Comparison of ENCODE assay signal across 14 cellular contexts in genomic region chr3:32453346-32453745, GRCh38. TPM values are rescaled to one million over a fixed set of nuclear protein-coding genes. Genes with fewer than 3 reads are reported as not detected.
DNase-seq lines count a peak whose midpoint lies in the region; ATAC-seq and TF ChIP-seq lines count a peak whose summit lies in the region.
"Had no signal": no experiment of that assay in that cellular context is flagged by ENCODE, and none has a peak within 500 bp of the region (broad histone marks: within the 10 kb centered on the region; RNA-seq: fewer than 3 reads in every experiment).

No MANE protein-coding gene starts in this region.

- H3K4me2 ChIP-seq in GM23338, result no peak overlapping the region

- no peak for ATAC-seq in GM23338

- H3K9me3 Mint-ChIP-seq in activated T-cell treated with anti-CD3 and anti-CD28 coated beads, Interleukin-2, amount 50 U/mL, for 24 hours, result peaks cover 2% of the 10 kb centered on the region
- no peaks in the 10 kb centered on the region for H3K9me3 Mint-ChIP-seq in endothelial cell (ENCODE audit: unreplicated experiment)
- no peaks in the 10 kb centered on the region for H3K9me3 Mint-ChIP-seq in GM23338

- H3K4me3 Mint-ChIP-seq in activated T-cell treated with anti-CD3 and anti-CD28 coated beads, Interleukin-2, amount 50 U/mL, for 24 hours, result no peak overlapping the region
- H3K4me3 Mint-ChIP-seq in endothelial cell (ENCODE audit: unreplicated experiment), result no peak overlapping the region
- no peak overlapping the region for H3K4me3 Mint-ChIP-seq in GM23338

- no peaks in the 10 kb centered on the region for H3K27me3 ChIP-seq in SJSA1 (replicated peaks)
- H3K27me3 ChIP-seq in GM23338 (ENCODE audit: insufficient read depth), result no peaks in the 10 kb centered on the region
- H3K27me3 ChIP-seq: upper lobe of left lung had no signal

- H3K9me3 ChIP-seq in SJSA1 (replicated peaks), result no peaks in the 10 kb centered on the region
- H3K9me3 ChIP-seq: upper lobe of left lung had no signal

- H3K4me1 ChIP-seq in SJSA1 (replicated peaks) (peaks cover 4% of the 10 kb centered on the region; the same call in 1 of the 2 replicates), GM23338 (ENCODE audit: insufficient read depth) (peaks cover 3% of the 10 kb centered on the region; the same call in 1 of the 2 replicates)

- no peaks in the 10 kb centered on the region for H3K79me2 ChIP-seq in GM23338 (replicated peaks; ENCODE audit: insufficient read depth)

- no peak for DNase-seq in activated T-cell treated with anti-CD3 and anti-CD28 coated beads, Interleukin-2, amount 50 U/mL, for 24 hours
- no peak for DNase-seq in activated T-cell treated with anti-CD3 and anti-CD28 coated beads, Interleukin-2, amount 50 U/mL, for 48 hours
- DNase-seq in SJSA1 (ENCODE audit: low read depth in 1 of 2, low spot score in 2 of 2) (peak; percentile 16 to 23), endothelial cell (ENCODE audit: low spot score) (no peak), skeletal muscle cell (ENCODE audit: low read depth) (peak; percentile 62), NCI-H1417 treated with DMSO at 0.1 percent for 48 hours (lab: John Stamatoyannopoulos, UW) (no peak), GM23338 (ENCODE audit: low spot score) (no peak)
- no peak for DNase-seq in stimulated activated naive CD4-positive, alpha-beta T cell treated with Interleukin-2 at 50 U/mL for 16 hours (lab: John Stamatoyannopoulos, UW)
- DNase-seq: DND-41, erythroblast, NCI-H2227 treated with DMSO at 0.1 percent for 48 hours, posterior cingulate gyrus, SW 1271 had no signal

- H3K27ac Mint-ChIP-seq in activated T-cell treated with anti-CD3 and anti-CD28 coated beads, Interleukin-2, amount 50 U/mL, for 24 hours, result peak overlapping the region; percentile 31
- peak overlapping the region; percentile 72 for H3K27ac Mint-ChIP-seq in endothelial cell (ENCODE audit: unreplicated experiment)
- no peak overlapping the region for H3K27ac Mint-ChIP-seq in GM23338

- no peaks in the 10 kb centered on the region for H3K9me2 ChIP-seq in GM23338 (ENCODE audit: insufficient read depth)

- H3K4me1 Mint-ChIP-seq in activated T-cell treated with anti-CD3 and anti-CD28 coated beads, Interleukin-2, amount 50 U/mL, for 24 hours (ENCODE audit: low read depth), result peaks cover 55% of the 10 kb centered on the region
- H3K4me1 Mint-ChIP-seq in endothelial cell (ENCODE audit: unreplicated experiment) (peaks cover 39% of the 10 kb centered on the region), GM23338 (peaks cover 33% of the 10 kb centered on the region)

- H2AFZ ChIP-seq in GM23338, result no peak overlapping the region

- H4K20me1 ChIP-seq in GM23338 (replicated peaks; ENCODE audit: insufficient read depth), result no peaks in the 10 kb centered on the region

- no peaks in the 10 kb centered on the region for H3K27me3 Mint-ChIP-seq in activated T-cell treated with anti-CD3 and anti-CD28 coated beads, Interleukin-2, amount 50 U/mL, for 24 hours
- peaks cover 8% of the 10 kb centered on the region for H3K27me3 Mint-ChIP-seq in endothelial cell (ENCODE audit: unreplicated experiment)
- peaks cover 3% of the 10 kb centered on the region for H3K27me3 Mint-ChIP-seq in GM23338 (ENCODE audit: insufficient read depth, low read depth, poor library complexity)

- H3K4me3 ChIP-seq in SJSA1, result no peak overlapping the region
- H3K4me3 ChIP-seq in skeletal muscle cell (ENCODE audit: low read depth, low read length), result no peak overlapping the region
- no peak overlapping the region for H3K4me3 ChIP-seq in GM23338
- H3K4me3 ChIP-seq: upper lobe of left lung had no signal

- no peak overlapping the region for H3K27ac ChIP-seq in SJSA1
- H3K27ac ChIP-seq in GM23338 (ENCODE audit: low read depth), result no peak overlapping the region
- H3K27ac ChIP-seq: upper lobe of left lung had no signal

- H3F3A ChIP-seq in GM23338 (replicated peaks; ENCODE audit: low read depth), result 0 out of 2 replicates have a peak, but pooled peaks cover 3% of the 10 kb centered on the region

- H3K36me3 Mint-ChIP-seq in activated T-cell treated with anti-CD3 and anti-CD28 coated beads, Interleukin-2, amount 50 U/mL, for 24 hours (ENCODE audit: low read depth), result peaks cover 83% of the 10 kb centered on the region
- peaks cover 32% of the 10 kb centered on the region for H3K36me3 Mint-ChIP-seq in endothelial cell (ENCODE audit: low read depth, unreplicated experiment)
- peaks cover 3% of the 10 kb centered on the region; the same call in 1 of the 3 replicates for H3K36me3 Mint-ChIP-seq in GM23338 (ENCODE audit: low read depth)

- H3K36me3 ChIP-seq in SJSA1, result no peaks in the 10 kb centered on the region
- H3K36me3 ChIP-seq in GM23338 (ENCODE audit: insufficient read depth), result peaks cover 6% of the 10 kb centered on the region; the same call in 1 of the 2 replicates

- TF ChIP-seq CTCF in endothelial cell (IDR thresholded peaks at IDR 0.05; ENCODE audit: unreplicated experiment) (no peak), GM23338 (conservative IDR thresholded peaks at IDR 0.05; ENCODE audit: low read depth in 2 of 2) (no peak)

TF ChIP-seq in GM23338, 12 proteins besides CTCF, POLR2A, EP300 and RAD21 (continues in another document):
- TF ChIP-seq POLR2AphosphoS5 (IDR thresholded peaks at IDR 0.05; ENCODE audit: low read depth), result no peak
- TF ChIP-seq ETS1 (IDR thresholded peaks at IDR 0.05), result no peak
- TF ChIP-seq JUNB (IDR thresholded peaks at IDR 0.05; ENCODE audit: unreplicated experiment), result no peak
- TF ChIP-seq NANOG (IDR thresholded peaks at IDR 0.05; ENCODE audit: borderline replicate concordance), result no peak
- no peak for TF ChIP-seq ZNF331 (CRISPR knock-in tag; IDR thresholded peaks at IDR 0.05; ENCODE audit: low read depth)
- no peak for TF ChIP-seq ZNF114 (CRISPR knock-in tag; IDR thresholded peaks at IDR 0.05)

RNA-seq across cellular contexts. Expression of gene CMTM6, which starts 49.3 kb away (rescaled TPM):
- 159 and 204 TPM in 2 replicates for total RNA-seq in SJSA1 (2014; rRNA removed; shearing (Covaris generic))
- 59.9 TPM for total RNA-seq in endothelial cell (ENCODE audit: unreplicated experiment)
- 78.0 and 123 TPM in 2 replicates for total RNA-seq in GM23338 (2014; rRNA removed; shearing (Covaris generic))
- 34.9 and 42.3 TPM in 2 replicates for polyA plus RNA-seq in GM23338 (2016; fragmentation: Nextera tagmentation; extraction: Ambion mirVana)

Comparison
In these comparisons a context has a peak if more than half of its experiments do, and no peak if none do; other contexts are left out.
1. DNase-seq: peak in SJSA1 (2 of 2) and skeletal muscle cell (single experiment); none in activated T-cell treated with anti-CD3 and anti-CD28 coated beads, Interleukin-2, amount 50 U/mL, for 24 hours (single experiment), activated T-cell treated with anti-CD3 and anti-CD28 coated beads, Interleukin-2, amount 50 U/mL, for 48 hours (0 of 2), endothelial cell (single experiment), stimulated activated naive CD4-positive, alpha-beta T cell treated with Interleukin-2 at 50 U/mL for 16 hours (single experiment), NCI-H1417 treated with DMSO at 0.1 percent for 48 hours (single experiment) and GM23338 (single experiment).